Comparison of ENCODE assay signal across 31 cellular contexts in genomic region chr2:198517961-198518360, GRCh38.
"Had no signal": no experiment of that assay in that cellular context is flagged by ENCODE, and none has a peak within 500 bp of the region (broad histone marks: within the 10 kb centered on the region; RNA-seq: fewer than 3 reads in every experiment).

No MANE protein-coding gene starts in this region.

- DNase-seq: activated CD4-positive, alpha-beta T cell treated with anti-CD3 and anti-CD28 coated beads for 48 hours; activated CD4-positive, alpha-beta T cell treated with anti-CD3 and anti-CD28 coated beads, Interleukin-2, amount 50 U/mL, for 48 hours; activated CD8-positive, alpha-beta memory T cell treated with anti-CD3 and anti-CD28 coated beads for 24 hours; activated effector memory CD4-positive, alpha-beta T cell treated with Interleukin-2 at 50 U/mL for 16 hours; activated naive CD4-positive, alpha-beta T cell treated with anti-CD3 and anti-CD28 coated beads for 36 hours; activated naive CD8-positive, alpha-beta T cell treated with anti-CD3 and anti-CD28 coated beads for 36 hours; adrenal gland; brain microvascular endothelial cell; caudate nucleus; foreskin melanocyte; glutamatergic neuron; left lung; lower lobe of right lung; mesendoderm; mucosa of descending colon; nephron progenitor cell; sigmoid colon; small intestine; stimulated activated CD4-positive, alpha-beta T cell treated with anti-CD3 and anti-CD28 coated beads, Interleukin-4, amount 100 ng/mL, for 24 hours; trophoblast cell had no signal

- H3K4me1 ChIP-seq: adrenal gland, ascending aorta, left lung, lower lobe of right lung, prostate gland, sigmoid colon had no signal

- H3K36me3 ChIP-seq: adrenal gland, ascending aorta, brain microvascular endothelial cell, left lung, lower lobe of right lung, neutrophil, prostate gland, sigmoid colon, thoracic aorta had no signal

- H3K4me3 Mint-ChIP-seq: activated naive CD4-positive, alpha-beta T cell treated with anti-CD3 and anti-CD28 coated beads for 36 hours; activated naive CD8-positive, alpha-beta T cell treated with anti-CD3 and anti-CD28 coated beads for 36 hours; nephron progenitor cell; stimulated activated effector memory CD8-positive, alpha-beta T cell treated with anti-CD3 and anti-CD28 coated beads, Interleukin-12 subunit alpha, Interleukin-12 subunit beta, amount 100 ng/mL, for 72 hours; stimulated activated naive CD8-positive, alpha-beta T cell treated with anti-CD3 and anti-CD28 coated beads, Interleukin-15, Interleukin-2, amounts not matched to agents 100 ng/mL and 50 ng/mL, for 24 hours; T-helper 2 cell treated with Interferon-gamma antibody and Interleukin-4, amounts not matched to agents 5 μg/mL and 100 μg/mL, for 36 hours had no signal

- H3K36me3 Mint-ChIP-seq: activated naive CD8-positive, alpha-beta T cell treated with anti-CD3 and anti-CD28 coated beads for 36 hours; stimulated activated effector memory CD8-positive, alpha-beta T cell treated with anti-CD3 and anti-CD28 coated beads, Interleukin-12 subunit alpha, Interleukin-12 subunit beta, amount 100 ng/mL, for 72 hours had no signal

- H3K27me3 ChIP-seq: adrenal gland, ascending aorta, brain microvascular endothelial cell, left lung, neutrophil, sigmoid colon had no signal

- H3K4me3 ChIP-seq: adrenal gland, ascending aorta, left lung, lower lobe of right lung, mucosa of descending colon, prostate gland, sigmoid colon, thoracic aorta had no signal

- H3K27me3 Mint-ChIP-seq: activated naive CD8-positive, alpha-beta T cell treated with anti-CD3 and anti-CD28 coated beads for 36 hours; stimulated activated naive CD8-positive, alpha-beta T cell treated with anti-CD3 and anti-CD28 coated beads, Interleukin-15, Interleukin-2, amounts not matched to agents 100 ng/mL and 50 ng/mL, for 24 hours had no signal

- H3K4me1 Mint-ChIP-seq: activated naive CD8-positive, alpha-beta T cell treated with anti-CD3 and anti-CD28 coated beads for 36 hours; nephron progenitor cell; stimulated activated effector memory CD8-positive, alpha-beta T cell treated with anti-CD3 and anti-CD28 coated beads, Interleukin-12 subunit alpha, Interleukin-12 subunit beta, amount 100 ng/mL, for 72 hours had no signal

- FAIRE-seq: endothelial cell of umbilical vein, islet of Langerhans, small intestine, urothelium cell line had no signal

- H3K27ac Mint-ChIP-seq: activated naive CD4-positive, alpha-beta T cell treated with anti-CD3 and anti-CD28 coated beads for 36 hours; activated naive CD8-positive, alpha-beta T cell treated with anti-CD3 and anti-CD28 coated beads for 36 hours; nephron progenitor cell; stimulated activated effector memory CD8-positive, alpha-beta T cell treated with anti-CD3 and anti-CD28 coated beads, Interleukin-12 subunit alpha, Interleukin-12 subunit beta, amount 100 ng/mL, for 72 hours; stimulated activated naive CD8-positive, alpha-beta T cell treated with anti-CD3 and anti-CD28 coated beads, Interleukin-15, Interleukin-2, amounts not matched to agents 100 ng/mL and 50 ng/mL, for 24 hours; T-helper 2 cell treated with Interferon-gamma antibody and Interleukin-4, amounts not matched to agents 5 μg/mL and 100 μg/mL, for 36 hours had no signal

- H3K9me3 ChIP-seq: adrenal gland, ascending aorta, lower lobe of right lung, mucosa of descending colon, neutrophil, prostate gland, sigmoid colon, thoracic aorta had no signal

- H3K27ac ChIP-seq: adrenal gland, ascending aorta, brain microvascular endothelial cell, left lung, lower lobe of right lung, neutrophil, prostate gland, sigmoid colon, thoracic aorta, VCaP had no signal

- H3K9me3 Mint-ChIP-seq: activated naive CD4-positive, alpha-beta T cell treated with anti-CD3 and anti-CD28 coated beads for 36 hours; activated naive CD8-positive, alpha-beta T cell treated with anti-CD3 and anti-CD28 coated beads for 36 hours; nephron progenitor cell; stimulated activated effector memory CD8-positive, alpha-beta T cell treated with anti-CD3 and anti-CD28 coated beads, Interleukin-12 subunit alpha, Interleukin-12 subunit beta, amount 100 ng/mL, for 72 hours; stimulated activated naive CD8-positive, alpha-beta T cell treated with anti-CD3 and anti-CD28 coated beads, Interleukin-15, Interleukin-2, amounts not matched to agents 100 ng/mL and 50 ng/mL, for 24 hours; T-helper 2 cell treated with Interferon-gamma antibody and Interleukin-4, amounts not matched to agents 5 μg/mL and 100 μg/mL, for 36 hours had no signal
